Comparison of ENCODE assay signal across 13 cellular contexts in the genomic region with DNA sequence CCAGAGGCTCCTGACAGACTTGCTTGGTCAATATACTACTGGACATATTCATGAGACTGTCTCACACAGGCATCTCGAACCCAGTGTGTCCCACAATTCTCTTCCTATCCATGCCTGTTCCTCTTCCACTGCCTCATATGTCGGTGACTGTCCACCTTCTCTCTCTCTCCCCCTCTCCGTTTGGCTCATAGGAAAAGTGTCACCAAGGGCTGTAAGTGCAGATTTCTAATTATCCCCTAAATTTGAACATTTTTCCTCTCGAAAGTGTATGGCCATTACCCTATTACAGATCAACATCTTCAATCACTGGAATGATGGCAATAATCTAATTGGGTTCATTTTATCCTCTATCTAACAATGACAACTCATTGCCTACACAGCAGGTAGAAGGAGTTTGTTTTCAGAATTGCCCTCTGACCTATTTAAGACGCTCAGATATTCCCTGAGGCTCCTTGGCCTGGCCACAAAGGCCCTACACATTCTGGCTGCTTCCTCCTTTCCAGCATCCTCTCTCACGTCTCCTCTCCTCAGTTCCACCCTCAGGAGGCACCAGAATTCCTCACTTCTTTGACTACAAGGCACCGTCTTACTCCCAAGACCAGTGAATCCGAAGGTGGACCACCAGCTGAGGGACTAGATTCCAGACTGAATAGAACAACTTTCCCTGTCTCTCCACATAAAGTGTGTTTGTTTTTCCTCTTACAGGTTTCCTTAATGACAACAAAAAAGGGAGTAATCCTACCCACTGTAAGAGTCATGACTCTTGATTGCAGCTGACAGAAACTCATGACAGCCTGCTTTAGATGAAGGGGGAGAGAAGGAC. TPM values are rescaled to one million over a fixed set of nuclear protein-coding genes. Genes with fewer than 3 reads are reported as not detected.
DNase-seq lines count a peak whose midpoint lies in the region; ATAC-seq, FAIRE-seq and TF ChIP-seq lines count a peak whose summit lies in the region.
"Had no signal": no experiment of that assay in that cellular context is flagged by ENCODE, and none has a peak within 500 bp of the region (broad histone marks: within the 10 kb centered on the region; RNA-seq: fewer than 3 reads in every experiment).

No MANE protein-coding gene starts in this region.

- peaks cover 4% of the 10 kb centered on the region; the same call in 1 of the 2 replicates for H3K36me3 ChIP-seq in HUES64 (ENCODE audit: insufficient read depth, low read length)
- no peaks in the 10 kb centered on the region; a peak in 1 of 8 replicates for H3K36me3 ChIP-seq in H1 (ENCODE audit: control insufficient read depth in 2 of 4, insufficient read depth in 4 of 4, low read length in 3 of 4)

- ATAC-seq in GM18520 (IDR thresholded peaks at IDR 0.05; ENCODE audit: unreplicated experiment) = no peak

- FAIRE-seq in H1 (lab: Jason Lieb, UNC) = no peak
- FAIRE-seq: D721Med had no signal

- WGBS in HUES64 = 60% methylated on average over 8 of the region's 8 CpGs
- 72% methylated on average over 8 of the region's 8 CpGs; no CpG with 5 or more reads in 1 of the 2 experiments for WGBS in H1 (ENCODE audit: extremely low coverage in 1 of 2, insufficient coverage in 1 of 2, insufficient read length in 1 of 2, insufficient replicate concordance in 2 of 2, low coverage in 1 of 2, low lambda C conversion rate in 2 of 2, missing lambda C conversion rate in 1 of 2), 2 experiments

- H2BK15ac ChIP-seq in H1 (ENCODE audit: low read length) = no peak overlapping the region

- no peak overlapping the region for H2BK120ac ChIP-seq in H1 (replicated peaks; ENCODE audit: low read depth, low read length)

- H3K4me1 Mint-ChIP-seq in Calu3 (ENCODE audit: low read depth, unreplicated experiment) (peaks cover 18% of the 10 kb centered on the region), osteocyte (ENCODE audit: unreplicated experiment) (peaks cover 34% of the 10 kb centered on the region), immature natural killer cell (no peaks in the 10 kb centered on the region)

- H3K9me3 Mint-ChIP-seq in Calu3 (ENCODE audit: low read depth, unreplicated experiment) = no peaks in the 10 kb centered on the region
- H3K9me3 Mint-ChIP-seq in osteocyte (ENCODE audit: unreplicated experiment) = no peaks in the 10 kb centered on the region
- H3K9me3 Mint-ChIP-seq in immature natural killer cell = no peaks in the 10 kb centered on the region

- no peak overlapping the region for H2AFZ ChIP-seq in H1 (ENCODE audit: low read length)

- no peak overlapping the region for H4K5ac ChIP-seq in H1 (ENCODE audit: insufficient read length, low read depth, low read length)

- H3K27ac ChIP-seq in HUES64 (ENCODE audit: low read depth, low read length) (peak overlapping the region; percentile 0; the same call in 1 of the 2 replicates), H1 (ENCODE audit: low read depth, low read length) (no peak overlapping the region)
- H3K27ac ChIP-seq: SJSA1 had no signal

- H2BK12ac ChIP-seq in H1 (ENCODE audit: low read depth, low read length) = no peak overlapping the region

- H2AK5ac ChIP-seq in H1 (ENCODE audit: low read depth, low read length) = no peak overlapping the region

- no peak overlapping the region for H2BK20ac ChIP-seq in H1 (ENCODE audit: low read length)

- H3K14ac ChIP-seq in H1 (ENCODE audit: insufficient read length) = no peak overlapping the region

- H3K4me1 ChIP-seq in HUES64 (ENCODE audit: insufficient read depth, low read length) (peaks cover 25% of the 10 kb centered on the region), H1 (replicated peaks in 1 of 4; ENCODE audit: control insufficient read depth in 3 of 4, insufficient read depth in 4 of 4, low read length in 3 of 4) (peaks cover 8 to 24% (median 12%) of the 10 kb centered on the region in 4 experiments)

- no peaks in the 10 kb centered on the region for H3K79me2 ChIP-seq in H1 (ENCODE audit: control insufficient read depth in 1 of 2, insufficient read depth in 2 of 2, low read length in 2 of 2)

- intact Hi-C loops in Calu3 (cut with micrococcal nuclease; ENCODE audit: unreplicated experiment) = no loop called here

- H3K9me3 ChIP-seq in HUES64 (ENCODE audit: insufficient read depth, low read depth, low read length) = no peaks in the 10 kb centered on the region
- H3K9me3 ChIP-seq in H1 (ENCODE audit: insufficient read depth in 2 of 2, low read depth in 1 of 2, low read length in 1 of 2) = no peaks in the 10 kb centered on the region
- H3K9me3 ChIP-seq: SJSA1 had no signal

- no peak for DNase-seq in Calu3
- no peak for DNase-seq in H1 (ENCODE audit: low read depth in 1 of 2, low spot score in 2 of 2)
- no peak for DNase-seq in osteocyte (ENCODE audit: extremely low spot score, unreplicated experiment)
- DNase-seq in pons (ENCODE audit: low spot score) = no peak
- no peak for DNase-seq in immature natural killer cell
- DNase-seq in SHP77 (lab: John Stamatoyannopoulos, UW) = no peak
- DNase-seq: activated CD4-positive, CD25-positive, alpha-beta regulatory T cell treated with anti-CD3 and anti-CD28 coated beads, Interleukin-2, amount 50 U/mL, for 72 hours; activated gamma-delta T cell treated with Interleukin-2 at 50 U/mL for 16 hours; stimulated activated CD4-positive, alpha-beta T cell treated with anti-CD3 and anti-CD28 coated beads, Interleukin-4, amount 100 ng/mL, for 4 hours had no signal

- POLR2A ChIA-PET in H1 (lab: Charles Lee; ENCODE audit: partially characterized antibody) = interaction anchor here (1.4 kb wide), 1 partner anchor 11 kb away, joined by 4 read pairs; no protein-coding TSS in a partner anchor

- H3K4ac ChIP-seq in H1 (replicated peaks; ENCODE audit: insufficient read length, low read depth, low read length) = no peak overlapping the region

- H3K27me3 ChIP-seq in HUES64 (ENCODE audit: insufficient read depth, low read length) (no peaks in the 10 kb centered on the region), H1 (replicated peaks in 1 of 4; ENCODE audit: control insufficient read depth in 3 of 4, extremely low read depth in 1 of 4, insufficient read depth in 3 of 4, low read length in 3 of 4) (no peaks in the 10 kb centered on the region)

- H3K4me3 ChIP-seq in HUES64 (ENCODE audit: low read length) (no peak overlapping the region), H1 (ENCODE audit: extremely low read depth in 1 of 4, insufficient read depth in 2 of 4, low read depth in 3 of 4, low read length in 4 of 4) (peak overlapping the region in 1 of 4 experiments; percentile 9; a peak in 1 of 8 replicates)
- H3K4me3 ChIP-seq: SJSA1 had no signal

- no peaks in the 10 kb centered on the region for H4K20me1 ChIP-seq in H1 (replicated peaks in 1 of 2; ENCODE audit: control insufficient read depth in 1 of 2, insufficient read depth in 2 of 2, low read length in 2 of 2)

- H4K8ac ChIP-seq in H1 (ENCODE audit: extremely low read depth, insufficient read depth, low read length) = no peak overlapping the region

- BruUV-seq in Calu3 (replicated peaks; lab: Mats Ljungman, UMichigan) = no TSS peak

- no peak overlapping the region for H2BK5ac ChIP-seq in H1 (ENCODE audit: low read depth, low read length)

- H3K27ac Mint-ChIP-seq in Calu3 (ENCODE audit: unreplicated experiment) (peak overlapping the region; percentile 1), osteocyte (ENCODE audit: unreplicated experiment) (peak overlapping the region; percentile 90), immature natural killer cell (peak overlapping the region in 1 of 6 donors; percentile 2)

- no peak overlapping the region for H4K91ac ChIP-seq in H1 (replicated peaks; ENCODE audit: insufficient read length, low read length)

- H3K27me3 Mint-ChIP-seq in Calu3 (ENCODE audit: unreplicated experiment) (no peaks in the 10 kb centered on the region), osteocyte (ENCODE audit: unreplicated experiment) (no peaks in the 10 kb centered on the region), immature natural killer cell (ENCODE audit: low read depth in 3 of 3) (peaks cover 0 to 1% (median 0%) of the 10 kb centered on the region in 3 donors)

- TF ChIP-seq CTCF in Calu3 (IDR thresholded peaks at IDR 0.05; ENCODE audit: unreplicated experiment) (no peak), H1 (IDR thresholded peaks at IDR 0.05; ENCODE audit: control extremely low read depth in 1 of 3, insufficient read depth in 1 of 3, low read depth in 1 of 3, low read length in 3 of 3) (no peak), osteocyte (IDR thresholded peaks at IDR 0.05) (no peak)

- CTCF ChIA-PET in Calu3 (lab: Charles Lee) = no interaction called here
- CTCF ChIA-PET in H1 (lab: Charles Lee; ENCODE audit: partially characterized antibody) = interaction anchor here (0.7 to 1.2 kb wide), 5 partner anchors 16 to 163 kb away, joined by 3 read pairs; no protein-coding TSS in a partner anchor

- H3K36me3 Mint-ChIP-seq in Calu3 (ENCODE audit: insufficient read depth, unreplicated experiment) = peaks cover 34% of the 10 kb centered on the region
- peaks cover 25% of the 10 kb centered on the region for H3K36me3 Mint-ChIP-seq in osteocyte (ENCODE audit: unreplicated experiment)
- peaks cover 13 to 29% (median 20%) of the 10 kb centered on the region in 3 donors for H3K36me3 Mint-ChIP-seq in immature natural killer cell

- H3K23me2 ChIP-seq in H1 (ENCODE audit: low read depth, low read length) = no peaks in the 10 kb centered on the region

- no peak overlapping the region for H3K56ac ChIP-seq in H1 (replicated peaks; ENCODE audit: insufficient read length, low read depth, low read length)

- no peak overlapping the region for H3K4me3 Mint-ChIP-seq in Calu3 (ENCODE audit: low read depth, unreplicated experiment)
- no peak overlapping the region for H3K4me3 Mint-ChIP-seq in osteocyte (ENCODE audit: unreplicated experiment)
- no peak overlapping the region for H3K4me3 Mint-ChIP-seq in immature natural killer cell

- peak in 1 of 2 experiments; percentile 13; a peak in 1 of 4 replicates for TF ChIP-seq RAD21 in H1 (IDR thresholded peaks at IDR 0.05 in 1 of 2, conservative IDR thresholded peaks at IDR 0.05 in 1 of 2; ENCODE audit: low read depth in 2 of 2, low read length in 2 of 2)

- no peak for TF ChIP-seq EP300 in H1 (IDR thresholded peaks at IDR 0.05; ENCODE audit: borderline replicate concordance in 1 of 2, low read depth in 2 of 2, low read length in 2 of 2)

- H3K4me2 ChIP-seq in H1 (ENCODE audit: insufficient read depth in 1 of 2, low read depth in 2 of 2, low read length in 2 of 2) = peak overlapping the region; percentile 49 to 53

- no peak overlapping the region for H3K23ac ChIP-seq in H1 (ENCODE audit: insufficient read length)

- TF ChIP-seq POLR2A in H1 (IDR thresholded peaks at IDR 0.05; ENCODE audit: control extremely low read depth in 1 of 2, low read depth in 2 of 2, low read length in 2 of 2) = no peak

- no peak overlapping the region for H3K18ac ChIP-seq in H1 (ENCODE audit: extremely low read depth, low read length)

- H3K9ac ChIP-seq in HUES64 (ENCODE audit: low read depth, low read length) = no peak overlapping the region
- no peak overlapping the region for H3K9ac ChIP-seq in H1 (replicated peaks in 1 of 4; ENCODE audit: extremely low read depth in 1 of 4, low read depth in 3 of 4, low read length in 3 of 4)

- no peaks in the 10 kb centered on the region for H3K79me1 ChIP-seq in H1 (ENCODE audit: low read depth, low read length)

RNA-seq across cellular contexts. Expression of a gene that starts 22.2 kb away (rescaled TPM):
- 83.1 and 128 TPM in 2 replicates for total RNA-seq in Calu3 (2022)
- polyA plus RNA-seq in HUES64 (2013, experiment 1 of 2) = 0.10 TPM
- 0.63 TPM for polyA plus RNA-seq in HUES64 (2013, experiment 2 of 2)
- total RNA-seq in H1 (2021; fragmentation: NEBNext Ultra II Directional; extraction: Animal tissue kit (Norgen Biotek cat#: 25700)) = 0.24 TPM in 1 of 2 replicates, not detected in the other
- polyA plus RNA-seq in H1 (2011; rRNA removed) = 0.19 and 0.26 TPM in 2 replicates
- polyA plus RNA-seq in H1 (2011; cell fraction: cytosol; rRNA removed) = 0.26 TPM
- polyA plus RNA-seq in H1 (2011; cell fraction: nucleus; rRNA removed) = 0.27 TPM
- polyA plus RNA-seq in H1 (2012, experiment 1 of 2) = 0.13 to 0.19 TPM (median 0.15 TPM) in 3 of 4 replicates, not detected in the other
- polyA plus RNA-seq in H1 (2012, experiment 2 of 2) = not detected
- polyA plus RNA-seq in H1 (2013, experiment 1 of 2) = 0.16 TPM
- polyA plus RNA-seq in H1 (2013, experiment 2 of 2) = 0.33 TPM
- 0.16 TPM in 1 of 2 replicates, not detected in the other for polyA minus RNA-seq in H1 (2011; rRNA and poly(A)+ RNA removed)
- polyA minus RNA-seq in H1 (2011; cell fraction: cytosol; rRNA and poly(A)+ RNA removed) = not detected
- not detected for polyA minus RNA-seq in H1 (2011; cell fraction: nucleus; rRNA and poly(A)+ RNA removed)
- 6.2 and 7.6 TPM in 2 replicates for total RNA-seq in osteocyte
- 1 to 10 TPM in 1 of 3 donors, not detected in 2; 1.2 TPM for polyA plus RNA-seq in immature natural killer cell
- total RNA-seq: SJSA1 had no signal
